21 cellular contexts compared by ENCODE assay signal in the genomic region with DNA sequence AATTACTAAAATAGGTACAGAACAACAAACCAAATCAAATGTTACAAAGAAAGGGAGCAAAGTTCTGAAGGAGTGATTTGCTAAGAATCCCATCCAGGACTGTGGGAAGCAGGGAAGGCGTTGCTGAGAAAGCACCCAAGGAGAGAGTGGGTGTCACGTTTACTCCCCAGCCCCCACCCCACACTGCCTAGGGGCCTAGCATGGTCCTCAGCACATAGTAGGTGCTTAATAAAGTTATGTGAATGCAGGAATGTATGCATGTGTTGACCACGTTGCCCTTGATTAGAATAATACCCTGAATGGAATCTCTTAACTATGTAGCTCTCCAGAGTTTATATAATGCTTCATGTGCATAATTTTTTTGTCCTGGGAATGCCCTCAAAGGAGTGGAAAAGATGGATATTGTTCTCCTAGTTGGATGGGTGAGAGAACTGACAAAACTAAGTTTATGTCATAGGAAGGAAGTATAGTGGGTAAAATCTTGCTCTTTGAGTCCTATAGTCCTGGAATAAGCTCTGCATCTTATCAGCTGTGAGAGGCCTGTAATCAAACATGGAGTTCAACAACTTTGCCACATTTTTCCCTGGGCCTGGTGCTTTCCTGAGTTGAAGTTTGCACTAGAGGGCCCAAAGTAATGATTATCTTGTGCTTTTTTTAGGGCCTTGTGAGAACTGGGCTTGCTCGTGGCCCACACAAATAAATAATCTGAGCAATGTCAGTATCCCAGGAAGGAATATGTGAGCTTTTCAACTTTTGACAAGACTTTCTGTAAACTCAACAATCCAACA. TPM values are rescaled to one million over a fixed set of nuclear protein-coding genes. Genes with fewer than 3 reads are reported as not detected.
"Had no signal": no experiment of that assay in that cellular context is flagged by ENCODE, and none has a peak within 500 bp of the region (broad histone marks: within the 10 kb centered on the region; RNA-seq: fewer than 3 reads in every experiment).

No MANE protein-coding gene starts in this region.

- H3K36me3 Mint-ChIP-seq: mesothelial cell of epicardium; naive B cell; natural killer cell treated with Interleukin-12 subunit alpha and Interleukin-12 subunit beta and Interleukin-15 and Interleukin-18, amount 100 ng/mL, for 72 hours; stimulated activated naive B cell treated with anti-CD40 and anti-IgM and Interleukin-4, amounts not matched to agents 10 μg/mL and 1 μg/mL and 100 μg/mL, for 72 hours had no signal

- H3K9me3 Mint-ChIP-seq: effector memory CD8-positive, alpha-beta T cell; mesothelial cell of epicardium; naive B cell; natural killer cell treated with Interleukin-12 subunit alpha and Interleukin-12 subunit beta and Interleukin-15 and Interleukin-18, amount 100 ng/mL, for 72 hours; neural crest cell; stimulated activated naive B cell treated with anti-CD40 and anti-IgM and Interleukin-4, amounts not matched to agents 10 μg/mL and 1 μg/mL and 100 μg/mL, for 72 hours; stimulated activated naive CD8-positive, alpha-beta T cell treated with anti-CD3 and anti-CD28 coated beads, Interleukin-15, Interleukin-2, amounts not matched to agents 100 ng/mL and 50 ng/mL, for 24 hours had no signal

- H3K27me3 ChIP-seq: neutrophil, pancreas, spleen had no signal

- H3K36me3 ChIP-seq: lower lobe of right lung, neutrophil, pancreas, spleen had no signal

- DNase-seq: cerebellar nuclear complex; cortex of kidney; effector memory CD8-positive, alpha-beta T cell; left ventricle myocardium superior; lower lobe of right lung; mucosa of descending colon; naive B cell; pancreas; spleen; stimulated activated CD4-positive, alpha-beta T cell treated with anti-CD3 and anti-CD28 coated beads, Interleukin-4, amount 100 ng/mL, for 4 hours; stimulated activated naive B cell treated with anti-CD40 and anti-IgM and Interleukin-4, amounts not matched to agents 10 μg/mL and 1 μg/mL and 100 μg/mL, for 72 hours; trophoblast cell had no signal

- FAIRE-seq: endometrium, frontal cortex, keratinocyte, pancreas had no signal

- H3K4me1 ChIP-seq: pancreas had no signal

- ATAC-seq: effector memory CD8-positive, alpha-beta T cell; left ventricle myocardium superior; lower lobe of right lung; mucosa of descending colon; natural killer cell treated with Interleukin-12 subunit alpha and Interleukin-12 subunit beta and Interleukin-15 and Interleukin-18, amount 100 ng/mL, for 72 hours; pancreas; stimulated activated naive B cell treated with anti-CD40 and anti-IgM and Interleukin-4, amounts not matched to agents 10 μg/mL and 1 μg/mL and 100 μg/mL, for 72 hours had no signal

- H3K27ac Mint-ChIP-seq: effector memory CD8-positive, alpha-beta T cell; mesothelial cell of epicardium; natural killer cell treated with Interleukin-12 subunit alpha and Interleukin-12 subunit beta and Interleukin-15 and Interleukin-18, amount 100 ng/mL, for 72 hours; stimulated activated naive B cell treated with anti-CD40 and anti-IgM and Interleukin-4, amounts not matched to agents 10 μg/mL and 1 μg/mL and 100 μg/mL, for 72 hours; stimulated activated naive CD8-positive, alpha-beta T cell treated with anti-CD3 and anti-CD28 coated beads, Interleukin-15, Interleukin-2, amounts not matched to agents 100 ng/mL and 50 ng/mL, for 24 hours had no signal

- H3K27me3 Mint-ChIP-seq: stimulated activated naive B cell treated with anti-CD40 and anti-IgM and Interleukin-4, amounts not matched to agents 10 μg/mL and 1 μg/mL and 100 μg/mL, for 72 hours had no signal

- H3K9me3 ChIP-seq: lower lobe of right lung, mucosa of descending colon, neutrophil, pancreas, spleen had no signal

- H3K27ac ChIP-seq: lower lobe of right lung, neutrophil, pancreas, skin epidermis, spleen had no signal

- H3K4me3 ChIP-seq: lower lobe of right lung, mucosa of descending colon, pancreas, skin epidermis, spleen had no signal

- H3K4me3 Mint-ChIP-seq: effector memory CD8-positive, alpha-beta T cell; mesothelial cell of epicardium; naive B cell; natural killer cell treated with Interleukin-12 subunit alpha and Interleukin-12 subunit beta and Interleukin-15 and Interleukin-18, amount 100 ng/mL, for 72 hours; neural crest cell; stimulated activated naive B cell treated with anti-CD40 and anti-IgM and Interleukin-4, amounts not matched to agents 10 μg/mL and 1 μg/mL and 100 μg/mL, for 72 hours; stimulated activated naive CD8-positive, alpha-beta T cell treated with anti-CD3 and anti-CD28 coated beads, Interleukin-15, Interleukin-2, amounts not matched to agents 100 ng/mL and 50 ng/mL, for 24 hours had no signal

RNA-seq across cellular contexts. Expression of gene LMO2, which starts 53.8 kb away (rescaled TPM):
- total RNA-seq: natural killer cell treated with Interleukin-12 subunit alpha and Interleukin-12 subunit beta and Interleukin-15 and Interleukin-18, amount 100 ng/mL, for 72 hours had no signal
